8 cellular contexts compared by ENCODE assay signal in genomic region chr18:45879681-45880655, GRCh38.
DNase-seq lines count a peak whose midpoint lies in the region; TF ChIP-seq lines count a peak whose summit lies in the region.

No MANE protein-coding gene starts in this region.

- POLR2A ChIA-PET in HEK293T (lab: Yijun Ruan, JAX), result no interaction called here

- peak; percentile 74 for DNase-seq in HEK293T (ENCODE audit: extremely low spot score)
- DNase-seq in NB4 (ENCODE audit: low read depth), result peak; percentile 62
- peak; percentile 49 for DNase-seq in T1000 (lab: John Stamatoyannopoulos, UW)
- DNase-seq in astrocyte of the cerebellum (ENCODE audit: low read depth), result peak; percentile 43
- peak; percentile 25 for DNase-seq in iPS DF 19.7 (ENCODE audit: low read depth, low spot score)
- peak; percentile 47 to 64 for DNase-seq in stimulated activated CD4-positive, alpha-beta T cell treated with anti-CD3 and anti-CD28 coated beads, Interleukin-12 subunit alpha, Interleukin-12 subunit beta, amount 100 ng/mL, for 24 hours (ENCODE audit: low read depth in 2 of 2)
- no peak for DNase-seq in middle frontal gyrus (ENCODE audit: extremely low spot score, low spot score)

- CTCF ChIA-PET in HEK293T (lab: Yijun Ruan, JAX), result interaction anchor here (0.6 to 1.3 kb wide), 11 partner anchors 11 to 384 kb away, joined by 3 to 7 read pairs (median 3); no protein-coding TSS in a partner anchor

- no peak for TF ChIP-seq POLR2A in NB4 (IDR thresholded peaks at IDR 0.05; ENCODE audit: extremely low read depth, insufficient read length)

- in situ Hi-C loops in astrocyte of the cerebellum (cut with HindIII; ENCODE audit: low sequenced_read_pairs), result no loop called here

- TF ChIP-seq CTCF in GM12872 (IDR thresholded peaks at IDR 0.05; ENCODE audit: insufficient read depth, low read depth, low read length) (peak; percentile 99), NB4 (IDR thresholded peaks at IDR 0.05; ENCODE audit: low read depth, low read length) (peak; percentile 97), astrocyte of the cerebellum (IDR thresholded peaks at IDR 0.05; ENCODE audit: low read depth, low read length, missing control alignments) (peak; percentile 99)

- no peak overlapping the region for H3K4me3 ChIP-seq in NB4 (ENCODE audit: low read depth, low read length)
- H3K4me3 ChIP-seq in astrocyte of the cerebellum (ENCODE audit: low read depth, low read length), result no peak overlapping the region

TF ChIP-seq in HEK293T, 16 proteins besides CTCF, POLR2A, EP300 and RAD21:
- TF ChIP-seq LEF1 (IDR thresholded peaks at IDR 0.05; ENCODE audit: borderline replicate concordance), result no peak
- no peak for TF ChIP-seq PKNOX1 (IDR thresholded peaks at IDR 0.05)
- TF ChIP-seq TARDBP (IDR thresholded peaks at IDR 0.05), result no peak
- TF ChIP-seq SUZ12 (IDR thresholded peaks at IDR 0.05), result no peak
- TF ChIP-seq FOXA1 (IDR thresholded peaks at IDR 0.05), result no peak
- no peak for TF ChIP-seq BHLHE40 (IDR thresholded peaks at IDR 0.05; ENCODE audit: borderline replicate concordance)
- TF ChIP-seq CTBP1 (IDR thresholded peaks at IDR 0.05; ENCODE audit: borderline replicate concordance), result no peak
TF ChIP-seq in HEK293T: peak in this region for 0.
